In the genomic region with DNA sequence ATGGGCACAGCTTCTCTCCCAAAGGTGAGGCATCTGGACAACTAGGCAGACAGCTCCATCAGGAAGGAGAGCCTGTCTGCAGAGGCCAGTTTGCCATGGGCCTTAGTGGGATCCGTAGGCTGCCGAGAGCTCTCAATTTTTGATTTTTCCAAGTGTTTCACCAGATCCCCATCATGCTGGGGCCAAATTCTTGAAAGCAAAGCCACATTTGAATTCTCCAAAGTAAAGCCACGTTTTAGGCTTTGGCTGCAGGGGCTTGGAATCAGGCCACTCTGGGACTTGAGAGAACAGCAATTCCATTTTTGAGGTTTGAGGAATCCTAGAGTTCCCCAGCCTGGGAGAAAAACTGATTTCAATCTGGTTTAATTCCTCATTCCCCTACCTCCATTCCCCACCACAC, we compare ENCODE assay signal across 24 cellular contexts.
"Had no signal": no experiment of that assay in that cellular context is flagged by ENCODE, and none has a peak within 500 bp of the region (broad histone marks: within the 10 kb centered on the region; RNA-seq: fewer than 3 reads in every experiment).

No MANE protein-coding gene starts in this region.

- H3K27me3 ChIP-seq: ascending aorta, brain microvascular endothelial cell, gastrocnemius medialis, stomach, thyroid gland had no signal

- ATAC-seq: activated CD8-positive, alpha-beta memory T cell treated with anti-CD3 and anti-CD28 coated beads, Interleukin-2, amount 10 ng/mL, durations not matched to agents 7 days and 5 days; activated CD8-positive, alpha-beta T cell treated with anti-CD3 and anti-CD28 coated beads, Interleukin-2, amount 10 ng/mL, durations not matched to agents 7 days and 5 days; esophagus mucosa; gastrocnemius medialis; natural killer cell; right cardiac atrium; stimulated activated memory B cell treated with anti-CD40 and anti-IgM and Interleukin-4, amounts not matched to agents 10 μg/mL and 1 μg/mL and 100 μg/mL, for 72 hours had no signal

- H3K36me3 Mint-ChIP-seq: activated CD8-positive, alpha-beta memory T cell treated with anti-CD3 and anti-CD28 coated beads, Interleukin-2, amount 10 ng/mL, durations not matched to agents 7 days and 5 days; activated naive CD8-positive, alpha-beta T cell treated with anti-CD3 and anti-CD28 coated beads for 36 hours; natural killer cell; stimulated activated memory B cell treated with anti-CD40 and anti-IgM and Interleukin-4, amounts not matched to agents 10 μg/mL and 1 μg/mL and 100 μg/mL, for 72 hours had no signal

- H3K4me1 ChIP-seq: ascending aorta, gastrocnemius medialis, thyroid gland had no signal

- H3K4me3 Mint-ChIP-seq: activated B cell treated with CpG ODN at 0.5 μM for 24 hours; activated CD8-positive, alpha-beta memory T cell treated with anti-CD3 and anti-CD28 coated beads, Interleukin-2, amount 10 ng/mL, durations not matched to agents 7 days and 5 days; activated CD8-positive, alpha-beta T cell treated with anti-CD3 and anti-CD28 coated beads, Interleukin-2, amount 10 ng/mL, durations not matched to agents 7 days and 5 days; activated naive CD4-positive, alpha-beta T cell treated with anti-CD3 and anti-CD28 coated beads for 36 hours; activated naive CD8-positive, alpha-beta T cell treated with anti-CD3 and anti-CD28 coated beads for 36 hours; natural killer cell; stimulated activated memory B cell treated with anti-CD40 and anti-IgM and Interleukin-4, amounts not matched to agents 10 μg/mL and 1 μg/mL and 100 μg/mL, for 72 hours; T-helper 2 cell treated with Interferon-gamma antibody and Interleukin-4, amounts not matched to agents 5 μg/mL and 100 μg/mL, for 36 hours had no signal

- H3K27ac Mint-ChIP-seq: activated B cell treated with CpG ODN at 0.5 μM for 24 hours; activated CD8-positive, alpha-beta memory T cell treated with anti-CD3 and anti-CD28 coated beads, Interleukin-2, amount 10 ng/mL, durations not matched to agents 7 days and 5 days; activated CD8-positive, alpha-beta T cell treated with anti-CD3 and anti-CD28 coated beads, Interleukin-2, amount 10 ng/mL, durations not matched to agents 7 days and 5 days; activated naive CD4-positive, alpha-beta T cell treated with anti-CD3 and anti-CD28 coated beads for 36 hours; activated naive CD8-positive, alpha-beta T cell treated with anti-CD3 and anti-CD28 coated beads for 36 hours; natural killer cell; stimulated activated memory B cell treated with anti-CD40 and anti-IgM and Interleukin-4, amounts not matched to agents 10 μg/mL and 1 μg/mL and 100 μg/mL, for 72 hours; T-helper 2 cell treated with Interferon-gamma antibody and Interleukin-4, amounts not matched to agents 5 μg/mL and 100 μg/mL, for 36 hours had no signal

- H3K36me3 ChIP-seq: ascending aorta, brain microvascular endothelial cell, gastrocnemius medialis, stomach, thyroid gland had no signal

- H3K9me3 ChIP-seq: ascending aorta, thyroid gland had no signal

- H3K27me3 Mint-ChIP-seq: activated B cell treated with CpG ODN at 0.5 μM for 24 hours; activated CD8-positive, alpha-beta memory T cell treated with anti-CD3 and anti-CD28 coated beads, Interleukin-2, amount 10 ng/mL, durations not matched to agents 7 days and 5 days; activated naive CD8-positive, alpha-beta T cell treated with anti-CD3 and anti-CD28 coated beads for 36 hours; stimulated activated memory B cell treated with anti-CD40 and anti-IgM and Interleukin-4, amounts not matched to agents 10 μg/mL and 1 μg/mL and 100 μg/mL, for 72 hours had no signal

- H3K4me3 ChIP-seq: ascending aorta, gastrocnemius medialis, stomach, thyroid gland had no signal

- DNase-seq: activated B cell treated with CpG ODN at 0.5 μM for 24 hours; activated CD4-positive, alpha-beta T cell treated with anti-CD3 and anti-CD28 coated beads, Interleukin-2, amount 50 U/mL, for 1 hour; activated CD8-positive, alpha-beta memory T cell treated with anti-CD3 and anti-CD28 coated beads, Interleukin-2, amount 10 ng/mL, durations not matched to agents 7 days and 5 days; activated CD8-positive, alpha-beta T cell treated with anti-CD3 and anti-CD28 coated beads, Interleukin-2, amount 10 ng/mL, durations not matched to agents 7 days and 5 days; activated effector memory CD4-positive, alpha-beta T cell treated with Interleukin-2 at 50 U/mL for 16 hours; activated naive CD4-positive, alpha-beta T cell treated with anti-CD3 and anti-CD28 coated beads for 36 hours; activated naive CD8-positive, alpha-beta T cell treated with anti-CD3 and anti-CD28 coated beads for 36 hours; activated T-cell treated with anti-CD3 and anti-CD28 coated beads for 4 hours; brain microvascular endothelial cell; gastrocnemius medialis; glutamatergic neuron; mammary epithelial cell; midbrain; natural killer cell; stimulated activated CD4-positive, alpha-beta T cell treated with anti-CD3 and anti-CD28 coated beads, Interleukin-12 subunit alpha, Interleukin-12 subunit beta, amount 100 ng/mL, for 4 hours; stimulated activated CD4-positive, alpha-beta T cell treated with anti-CD3 and anti-CD28 coated beads, Interleukin-4, amount 100 ng/mL, for 24 hours; stomach; T-helper 1 cell; thyroid gland had no signal

- H3K4me1 Mint-ChIP-seq: activated B cell treated with CpG ODN at 0.5 μM for 24 hours; activated CD8-positive, alpha-beta memory T cell treated with anti-CD3 and anti-CD28 coated beads, Interleukin-2, amount 10 ng/mL, durations not matched to agents 7 days and 5 days; activated naive CD8-positive, alpha-beta T cell treated with anti-CD3 and anti-CD28 coated beads for 36 hours; natural killer cell; stimulated activated memory B cell treated with anti-CD40 and anti-IgM and Interleukin-4, amounts not matched to agents 10 μg/mL and 1 μg/mL and 100 μg/mL, for 72 hours had no signal

- H3K27ac ChIP-seq: ascending aorta, brain microvascular endothelial cell, gastrocnemius medialis, thyroid gland had no signal
